ENCODE assay signal across 1 cellular context in genomic region chr6:43490523-43490939, GRCh38.
A peak's percentile ranks its signal among the peaks of the same experiment; 100 is the strongest.
TF ChIP-seq lines count a peak whose summit lies in the region.

No MANE protein-coding gene starts in this region.

TF ChIP-seq in HepG2, 621 proteins besides CTCF, POLR2A, EP300 and RAD21 (continued from another document and continues in another):
- TF ChIP-seq SNRNP70 (IDR thresholded peaks at IDR 0.05; ENCODE audit: low read depth, low read length): no peak
- TF ChIP-seq DNMT3B (CRISPR knock-in tag; conservative IDR thresholded peaks at IDR 0.05): no peak
- no peak for TF ChIP-seq TBP (CRISPR knock-in tag; IDR thresholded peaks at IDR 0.05)
- no peak for TF ChIP-seq CSRNP2 (CRISPR knock-in tag; conservative IDR thresholded peaks at IDR 0.05; ENCODE audit: low read depth)
- no peak for TF ChIP-seq STAG1 (CRISPR knock-in tag; IDR thresholded peaks at IDR 0.05)
- no peak for TF ChIP-seq SMAD3 (CRISPR knock-in tag; IDR thresholded peaks at IDR 0.05)
- no peak for TF ChIP-seq BORCS8-MEF2B (CRISPR knock-in tag; IDR thresholded peaks at IDR 0.05)
- no peak for TF ChIP-seq ZNF446 (CRISPR knock-in tag; IDR thresholded peaks at IDR 0.05)
- TF ChIP-seq TRIM22 (IDR thresholded peaks at IDR 0.05): no peak
- no peak for TF ChIP-seq ZNF280D (CRISPR knock-in tag; IDR thresholded peaks at IDR 0.05)
- TF ChIP-seq SRY (CRISPR knock-in tag; IDR thresholded peaks at IDR 0.05): no peak
- TF ChIP-seq ZNF781 (CRISPR knock-in tag; IDR thresholded peaks at IDR 0.05; ENCODE audit: borderline replicate concordance, not compliant biosample characterization): no peak
- peak; percentile 84; the same call in 1 of the 2 replicates for TF ChIP-seq ZNF709 (CRISPR knock-in tag; IDR thresholded peaks at IDR 0.05)
- no peak for TF ChIP-seq ZBTB37 (CRISPR knock-in tag; IDR thresholded peaks at IDR 0.05)
- TF ChIP-seq ELF3 (CRISPR knock-in tag; IDR thresholded peaks at IDR 0.05): peak; percentile 75; the same call in 1 of the 2 replicates
- TF ChIP-seq ZNF782 (CRISPR knock-in tag; IDR thresholded peaks at IDR 0.05; ENCODE audit: borderline replicate concordance): no peak
- no peak for TF ChIP-seq MZF1 (CRISPR knock-in tag; IDR thresholded peaks at IDR 0.05; ENCODE audit: borderline replicate concordance)
- TF ChIP-seq KLF9 (CRISPR knock-in tag; IDR thresholded peaks at IDR 0.05; ENCODE audit: low read depth): no peak; the same call in 1 of the 2 replicates
- peak; percentile 75; the same call in 1 of the 2 replicates for TF ChIP-seq HMG20A (CRISPR knock-in tag; IDR thresholded peaks at IDR 0.05; ENCODE audit: borderline replicate concordance)
- TF ChIP-seq ZMAT5 (CRISPR knock-in tag; IDR thresholded peaks at IDR 0.05; ENCODE audit: borderline replicate concordance, low read depth): no peak
- TF ChIP-seq HMGXB4 (CRISPR knock-in tag; IDR thresholded peaks at IDR 0.05; ENCODE audit: borderline replicate concordance in 1 of 2, low read depth in 1 of 2): no peak
- TF ChIP-seq KIAA2018 (CRISPR knock-in tag; IDR thresholded peaks at IDR 0.05; ENCODE audit: borderline replicate concordance): no peak
- TF ChIP-seq ARID3A (IDR thresholded peaks at IDR 0.05; ENCODE audit: low read depth, low read length): no peak
- no peak for TF ChIP-seq ZBTB38 (CRISPR knock-in tag; IDR thresholded peaks at IDR 0.05)
- TF ChIP-seq SNAI1 (CRISPR knock-in tag; IDR thresholded peaks at IDR 0.05; ENCODE audit: borderline replicate concordance): no peak
- no peak for TF ChIP-seq KDM5A (IDR thresholded peaks at IDR 0.05; ENCODE audit: borderline replicate concordance, low read length)
- TF ChIP-seq ZNF570 (CRISPR knock-in tag; IDR thresholded peaks at IDR 0.05; ENCODE audit: borderline replicate concordance): no peak
- no peak for TF ChIP-seq NR3C1 (CRISPR knock-in tag; IDR thresholded peaks at IDR 0.05)
- no peak for TF ChIP-seq ZNF337 (CRISPR knock-in tag; IDR thresholded peaks at IDR 0.05; ENCODE audit: borderline replicate concordance, low read depth)
- TF ChIP-seq MYNN (CRISPR knock-in tag; IDR thresholded peaks at IDR 0.05; ENCODE audit: low read depth): no peak
- no peak for TF ChIP-seq PCBP1 (IDR thresholded peaks at IDR 0.05; ENCODE audit: borderline replicate concordance, low read depth, low read length)
- TF ChIP-seq PRDM4 (CRISPR knock-in tag; IDR thresholded peaks at IDR 0.05; ENCODE audit: borderline replicate concordance): no peak
- TF ChIP-seq ZNF12 (CRISPR knock-in tag; IDR thresholded peaks at IDR 0.05): peak; percentile 22; the same call in 1 of the 2 replicates
- no peak for TF ChIP-seq ZNF749 (CRISPR knock-in tag; IDR thresholded peaks at IDR 0.05; ENCODE audit: borderline replicate concordance)
- no peak for TF ChIP-seq ZIK1 (CRISPR knock-in tag; IDR thresholded peaks at IDR 0.05; ENCODE audit: borderline replicate concordance, low read depth)
